Comparison of ENCODE assay signal across 9 cellular contexts in the genomic region with DNA sequence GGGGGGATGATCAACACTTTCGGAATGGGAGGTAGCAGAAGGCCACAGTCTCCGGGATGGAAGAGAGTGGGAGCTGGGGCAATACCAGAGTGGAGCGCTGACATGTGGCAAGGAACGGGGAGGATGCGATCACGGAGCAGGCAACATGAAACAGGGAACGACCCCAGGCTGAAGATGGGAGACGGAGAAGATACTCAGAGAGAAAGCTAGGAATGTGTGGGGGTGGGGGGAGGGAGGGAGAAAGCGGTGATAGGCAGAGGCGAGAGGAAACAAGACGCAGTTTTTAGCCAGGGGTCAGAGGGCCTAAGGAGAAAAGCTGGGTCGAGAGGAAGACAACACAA. TPM values are rescaled to one million over a fixed set of nuclear protein-coding genes. Genes with fewer than 3 reads are reported as not detected.
DNase-seq lines count a peak whose midpoint lies in the region; ATAC-seq, FAIRE-seq and TF ChIP-seq lines count a peak whose summit lies in the region.
"Had no signal": no experiment of that assay in that cellular context is flagged by ENCODE, and none has a peak within 500 bp of the region (broad histone marks: within the 10 kb centered on the region; RNA-seq: fewer than 3 reads in every experiment).

No MANE protein-coding gene starts in this region.

- H3K27me3 ChIP-seq in H1 (replicated peaks in 1 of 4; ENCODE audit: control insufficient read depth in 3 of 4, extremely low read depth in 1 of 4, insufficient read depth in 3 of 4, low read length in 3 of 4) (no peaks in the 10 kb centered on the region), mononuclear cell (ENCODE audit: insufficient read depth, low read length) (no peaks in the 10 kb centered on the region)

- peak overlapping the region; percentile 54; the same call in 1 of the 2 replicates for H2AFZ ChIP-seq in H1 (ENCODE audit: low read length)

- peaks cover 2% of the 10 kb centered on the region in 2 experiments for H4K20me1 ChIP-seq in H1 (replicated peaks in 1 of 2; ENCODE audit: control insufficient read depth in 1 of 2, insufficient read depth in 2 of 2, low read length in 2 of 2)

- H2BK120ac ChIP-seq in H1 (replicated peaks; ENCODE audit: low read depth, low read length), result peak overlapping the region; percentile 33

- ATAC-seq in GM21526 (IDR thresholded peaks at IDR 0.05; ENCODE audit: low FRiP score, unreplicated experiment), result no peak

- 1% methylated on average over 11 of the region's 12 CpGs; no CpG with 5 or more reads in 1 of the 2 experiments for WGBS in H1 (ENCODE audit: extremely low coverage in 1 of 2, insufficient coverage in 1 of 2, insufficient read length in 1 of 2, insufficient replicate concordance in 2 of 2, low coverage in 1 of 2, low lambda C conversion rate in 2 of 2, missing lambda C conversion rate in 1 of 2), 2 experiments

- peak overlapping the region; percentile 98 for H3K4me3 ChIP-seq in GM08714 (ENCODE audit: low read length)
- peak overlapping the region; percentile 77 to 95 (median 88) for H3K4me3 ChIP-seq in H1 (ENCODE audit: extremely low read depth in 1 of 4, insufficient read depth in 2 of 4, low read depth in 3 of 4, low read length in 4 of 4)
- peak overlapping the region; percentile 87 for H3K4me3 ChIP-seq in mononuclear cell (ENCODE audit: low read length)

- peak overlapping the region; percentile 95 for H2BK12ac ChIP-seq in H1 (ENCODE audit: low read depth, low read length)

- no peak overlapping the region for H3K4me3 Mint-ChIP-seq in mesothelial cell of epicardium

- no peak overlapping the region for H3K27ac Mint-ChIP-seq in mesothelial cell of epicardium

- H3K4me1 ChIP-seq in H1 (replicated peaks in 1 of 4; ENCODE audit: control insufficient read depth in 3 of 4, insufficient read depth in 4 of 4, low read length in 3 of 4) (peaks cover 2 to 13% (median 6%) of the 10 kb centered on the region in 4 experiments; a peak in 6 of 7 replicates), mononuclear cell (ENCODE audit: insufficient read depth, low read length) (peaks cover 32% of the 10 kb centered on the region)

- no peak overlapping the region for H3K14ac ChIP-seq in H1 (ENCODE audit: insufficient read length)

- H3K4me1 Mint-ChIP-seq in mesothelial cell of epicardium, result peaks cover 6% of the 10 kb centered on the region

- H3K36me3 ChIP-seq in H1 (ENCODE audit: control insufficient read depth in 2 of 4, insufficient read depth in 4 of 4, low read length in 3 of 4), result peaks cover 2 to 15% (median 11%) of the 10 kb centered on the region in 4 experiments; a peak in 7 of 8 replicates

- peaks cover 2% of the 10 kb centered on the region; the same call in 1 of the 2 replicates for H3K79me1 ChIP-seq in H1 (ENCODE audit: low read depth, low read length)

- no peak for FAIRE-seq in H1 (lab: Jason Lieb, UNC)
- FAIRE-seq: islet of Langerhans had no signal

- H3K9ac ChIP-seq in H1 (replicated peaks in 1 of 4; ENCODE audit: extremely low read depth in 1 of 4, low read depth in 3 of 4, low read length in 3 of 4), result peak overlapping the region; percentile 70 to 95 (median 94)

- TF ChIP-seq EP300 in H1 (IDR thresholded peaks at IDR 0.05; ENCODE audit: borderline replicate concordance in 1 of 2, low read depth in 2 of 2, low read length in 2 of 2), result no peak

- H3K4ac ChIP-seq in H1 (replicated peaks; ENCODE audit: insufficient read length, low read depth, low read length), result no peak overlapping the region

- peak overlapping the region; percentile 94 for H4K91ac ChIP-seq in H1 (replicated peaks; ENCODE audit: insufficient read length, low read length)

- no peak for TF ChIP-seq CTCF in 22Rv1 (IDR thresholded peaks at IDR 0.05)
- no peak for TF ChIP-seq CTCF in H1 (IDR thresholded peaks at IDR 0.05; ENCODE audit: control extremely low read depth in 1 of 3, insufficient read depth in 1 of 3, low read depth in 1 of 3, low read length in 3 of 3)
- no peak for TF ChIP-seq CTCF in mesothelial cell of epicardium (IDR thresholded peaks at IDR 0.05; ENCODE audit: unreplicated experiment)

- peaks cover 15% of the 10 kb centered on the region for H3K36me3 Mint-ChIP-seq in mesothelial cell of epicardium

- POLR2A ChIA-PET in H1 (lab: Charles Lee; ENCODE audit: partially characterized antibody), result interaction anchor here (0.7 to 2.5 kb wide), 13 partner anchors 9 to 476 kb away, joined by 3 to 9 read pairs (median 3); partner anchors contain the start of gene MTARC2

- H3K4me2 ChIP-seq in H1 (ENCODE audit: insufficient read depth in 1 of 2, low read depth in 2 of 2, low read length in 2 of 2), result peak overlapping the region; percentile 74 to 91

- H3K9me3 ChIP-seq in H1 (ENCODE audit: insufficient read depth in 2 of 2, low read depth in 1 of 2, low read length in 1 of 2) (no peaks in the 10 kb centered on the region), mononuclear cell (ENCODE audit: low read depth, low read length) (no peaks in the 10 kb centered on the region)

- peak overlapping the region; percentile 97 for H2BK5ac ChIP-seq in H1 (ENCODE audit: low read depth, low read length)

- CTCF ChIA-PET in H1 (lab: Charles Lee; ENCODE audit: partially characterized antibody), result interaction anchor here (0.5 to 1.8 kb wide), 8 partner anchors 12 to 207 kb away, joined by 3 to 6 read pairs (median 4); no protein-coding TSS in a partner anchor

- H3K27ac ChIP-seq in 22Rv1 (peak overlapping the region; percentile 76), H1 (ENCODE audit: low read depth, low read length) (peak overlapping the region; percentile 96)

- H2AK5ac ChIP-seq in H1 (ENCODE audit: low read depth, low read length), result peak overlapping the region; percentile 75

- H3K27me3 Mint-ChIP-seq in mesothelial cell of epicardium (ENCODE audit: low read depth), result peaks cover 7% of the 10 kb centered on the region

- H4K8ac ChIP-seq in H1 (ENCODE audit: extremely low read depth, insufficient read depth, low read length), result peak overlapping the region; percentile 94; the same call in 1 of the 2 replicates

- H3K9me3 Mint-ChIP-seq in mesothelial cell of epicardium, result no peaks in the 10 kb centered on the region

- peak overlapping the region; percentile 95 for H3K18ac ChIP-seq in H1 (ENCODE audit: extremely low read depth, low read length)

- H3K23ac ChIP-seq in H1 (ENCODE audit: insufficient read length), result no peak overlapping the region

- peak overlapping the region; percentile 41; the same call in 1 of the 2 replicates for H2BK15ac ChIP-seq in H1 (ENCODE audit: low read length)

- H3K79me2 ChIP-seq in H1 (ENCODE audit: control insufficient read depth in 1 of 2, insufficient read depth in 2 of 2, low read length in 2 of 2), result peaks cover 18 to 53% of the 10 kb centered on the region in 2 experiments

- H3K56ac ChIP-seq in H1 (replicated peaks; ENCODE audit: insufficient read length, low read depth, low read length), result peak overlapping the region; percentile 79

- 0 out of 2 replicates have a peak overlapping the region, but pooled peaks have one; percentile 34 for H2BK20ac ChIP-seq in H1 (ENCODE audit: low read length)

- no peak for TF ChIP-seq POLR2A in H1 (IDR thresholded peaks at IDR 0.05; ENCODE audit: control extremely low read depth in 1 of 2, low read depth in 2 of 2, low read length in 2 of 2)

- peak overlapping the region; percentile 72 for H4K5ac ChIP-seq in H1 (ENCODE audit: insufficient read length, low read depth, low read length)

- H3K23me2 ChIP-seq in H1 (ENCODE audit: low read depth, low read length), result peaks cover 5% of the 10 kb centered on the region

- DNase-seq in NAMALWA (ENCODE audit: low spot score) (peak; percentile 37), H1 (ENCODE audit: low read depth in 1 of 2, low spot score in 2 of 2) (no peak), kidney glomerular epithelial cell (lab: John Stamatoyannopoulos, UW) (no peak), mesothelial cell of epicardium (ENCODE audit: low spot score in 2 of 2, unreplicated experiment in 2 of 2) (no peak)

- TF ChIP-seq RAD21 in H1 (IDR thresholded peaks at IDR 0.05 in 1 of 2, conservative IDR thresholded peaks at IDR 0.05 in 1 of 2; ENCODE audit: low read depth in 2 of 2, low read length in 2 of 2), result no peak

TF ChIP-seq in H1, 55 proteins besides CTCF, POLR2A, EP300 and RAD21:
- TF ChIP-seq SRF (IDR thresholded peaks at IDR 0.05; ENCODE audit: low read depth, low read length) (no peak), SP4 (IDR thresholded peaks at IDR 0.05; ENCODE audit: low read length) (no peak), SIN3A (conservative IDR thresholded peaks at IDR 0.05 in 1 of 2, IDR thresholded peaks at IDR 0.05 in 1 of 2; ENCODE audit: low read depth in 1 of 2, low read length in 2 of 2) (no peak), TEAD4 (IDR thresholded peaks at IDR 0.05; ENCODE audit: low read depth, low read length) (peak; percentile 72; the same call in 1 of the 2 replicates), SIX5 (IDR thresholded peaks at IDR 0.05; ENCODE audit: low read depth, low read length) (no peak), CTBP2 (IDR thresholded peaks at IDR 0.05; ENCODE audit: borderline replicate concordance, insufficient read depth, insufficient read length, low read length) (no peak), NRF1 (IDR thresholded peaks at IDR 0.05; ENCODE audit: low read depth, low read length) (no peak), MAX (IDR thresholded peaks at IDR 0.05) (no peak), RNF2 (IDR thresholded peaks at IDR 0.05; ENCODE audit: borderline replicate concordance, low read depth, low read length, missing control alignments, poor library complexity, severe bottlenecking) (no peak), JUN (IDR thresholded peaks at IDR 0.05; ENCODE audit: low read depth, low read length) (no peak), NANOG (IDR thresholded peaks at IDR 0.05; ENCODE audit: insufficient read depth, low read depth, low read length, poor library complexity, severe bottlenecking) (no peak), BACH1 (IDR thresholded peaks at IDR 0.05; ENCODE audit: low read length) (no peak), TBP (IDR thresholded peaks at IDR 0.05; ENCODE audit: low read depth, low read length) (no peak), KDM5A (IDR thresholded peaks at IDR 0.05; ENCODE audit: low read length) (0 out of 2 replicates have a peak, but pooled peaks have one; percentile 15)

RNA-seq across cellular contexts. Expression of gene RAB3GAP2, which starts 0.6 kb away (rescaled TPM):
- total RNA-seq in H1 (2021; fragmentation: NEBNext Ultra II Directional; extraction: Animal tissue kit (Norgen Biotek cat#: 25700)), result 52.7 and 55.9 TPM in 2 replicates
- 17.9 and 19.7 TPM in 2 replicates for polyA plus RNA-seq in H1 (2011; rRNA removed)
- polyA plus RNA-seq in H1 (2011; cell fraction: cytosol; rRNA removed), result 15.2 TPM
- 37.6 TPM for polyA plus RNA-seq in H1 (2011; cell fraction: nucleus; rRNA removed)
- polyA plus RNA-seq in H1 (2012, experiment 1 of 2), result 18.7 to 38.4 TPM (median 26.4 TPM) in 4 replicates
- 1.1 TPM for polyA plus RNA-seq in H1 (2012, experiment 2 of 2)
- polyA plus RNA-seq in H1 (2013, experiment 1 of 2), result 23.8 TPM
- 21.4 TPM for polyA plus RNA-seq in H1 (2013, experiment 2 of 2)
- 140 and 175 TPM in 2 replicates for polyA minus RNA-seq in H1 (2011; rRNA and poly(A)+ RNA removed)
- polyA minus RNA-seq in H1 (2011; cell fraction: cytosol; rRNA and poly(A)+ RNA removed), result 20.8 TPM
- 52.0 TPM for polyA minus RNA-seq in H1 (2011; cell fraction: nucleus; rRNA and poly(A)+ RNA removed)
- total RNA-seq in mononuclear cell (26.7 TPM), mesothelial cell of epicardium (49.0 to 51.7 TPM (median 50.6 TPM) in 3 replicates)
